In genomic region chr14:71472281-71472960, GRCh38 we compare ENCODE assay signal across 14 cellular contexts.
DNase-seq lines count a peak whose midpoint lies in the region; ATAC-seq, FAIRE-seq and TF ChIP-seq lines count a peak whose summit lies in the region.
"Had no signal": no experiment of that assay in that cellular context is flagged by ENCODE, and none has a peak within 500 bp of the region (broad histone marks: within the 10 kb centered on the region; RNA-seq: fewer than 3 reads in every experiment).

No MANE protein-coding gene starts in this region.

- H3K27me3 ChIP-seq in BJ (ENCODE audit: control insufficient read depth, insufficient read depth, low read length), result no peaks in the 10 kb centered on the region
- H3K27me3 ChIP-seq: foreskin keratinocyte had no signal

- H3K36me3 Mint-ChIP-seq in activated naive CD8-positive, alpha-beta T cell, result peaks cover 15% of the 10 kb centered on the region

- no peaks in the 10 kb centered on the region for H3K27me3 Mint-ChIP-seq in activated naive CD8-positive, alpha-beta T cell
- H3K27me3 Mint-ChIP-seq: activated CD4-positive, alpha-beta memory T cell treated with anti-CD3 and anti-CD28 coated beads for 36 hours had no signal

- H3K36me3 ChIP-seq in BJ (ENCODE audit: control insufficient read depth, insufficient read depth, low read length), result no peaks in the 10 kb centered on the region
- H3K36me3 ChIP-seq: thoracic aorta had no signal

- no peak for TF ChIP-seq POLR2A in H54 (IDR thresholded peaks at IDR 0.05; ENCODE audit: low read depth, low read length)

- DNase-seq in BJ (ENCODE audit: low read depth), result peak; percentile 46
- DNase-seq in NOMO-1 treated with dmso at 0.1 percent for 144 hours (lab: John Stamatoyannopoulos, UW; ENCODE audit: unreplicated experiment), result no peak
- DNase-seq in NCI-H146 treated with DMSO at 0.1 percent for 48 hours (lab: John Stamatoyannopoulos, UW; ENCODE audit: unreplicated experiment), result no peak
- DNase-seq in H54 (ENCODE audit: insufficient read length, low spot score), result no peak
- no peak for DNase-seq in DMS53 (lab: John Stamatoyannopoulos, UW)
- DNase-seq: activated CD4-positive, alpha-beta memory T cell treated with anti-CD3 and anti-CD28 coated beads for 36 hours; foreskin keratinocyte; left colon; occipital lobe; stimulated activated CD4-positive, alpha-beta T cell treated with anti-CD3 and anti-CD28 coated beads, Interleukin-2, amount 100 ng/mL, for 48 hours had no signal

- no peak for FAIRE-seq in H54 (lab: Jason Lieb, UNC)

- peak overlapping the region; percentile 34 for H3K27ac Mint-ChIP-seq in activated naive CD8-positive, alpha-beta T cell
- H3K27ac Mint-ChIP-seq: activated CD4-positive, alpha-beta memory T cell treated with anti-CD3 and anti-CD28 coated beads for 36 hours had no signal

- no peak for TF ChIP-seq CTCF in BJ (IDR thresholded peaks at IDR 0.05; ENCODE audit: insufficient read depth, low read depth, low read length)

- no peak overlapping the region for H3K4me3 Mint-ChIP-seq in activated naive CD8-positive, alpha-beta T cell
- H3K4me3 Mint-ChIP-seq: activated CD4-positive, alpha-beta memory T cell treated with anti-CD3 and anti-CD28 coated beads for 36 hours had no signal

- no peak overlapping the region for H3K4me3 ChIP-seq in BJ (ENCODE audit: low read depth, low read length)
- H3K4me3 ChIP-seq: thoracic aorta had no signal

- CTCF ChIA-PET in BJ (lab: Yijun Ruan, JAX), result interaction anchor here (0.8 to 1.3 kb wide), 3 partner anchors 10 to 151 kb away, joined by 3 to 4 read pairs (median 3); no protein-coding TSS in a partner anchor

- no peaks in the 10 kb centered on the region for H3K9me3 Mint-ChIP-seq in activated naive CD8-positive, alpha-beta T cell (ENCODE audit: low read depth)

- POLR2A ChIA-PET in BJ (lab: Charles Lee), result interaction anchor here (0.6 to 0.7 kb wide), 2 partner anchors 28 to 109 kb away, joined by 4 read pairs; no protein-coding TSS in a partner anchor

- peaks cover 51% of the 10 kb centered on the region for H3K4me1 Mint-ChIP-seq in activated naive CD8-positive, alpha-beta T cell (ENCODE audit: low read depth)

- ATAC-seq in GM18867 (IDR thresholded peaks at IDR 0.05; ENCODE audit: unreplicated experiment) (peak; percentile 55), HG02759 (IDR thresholded peaks at IDR 0.05; ENCODE audit: unreplicated experiment) (peak; percentile 69)
- ATAC-seq: foreskin keratinocyte, left colon had no signal
